Comparison of ENCODE assay signal across 3 cellular contexts in genomic region chr11:125553357-125553756, GRCh38.
TF ChIP-seq lines count a peak whose summit lies in the region.

No MANE protein-coding gene starts in this region.

TF ChIP-seq in SK-N-SH, 30 proteins besides CTCF, POLR2A, EP300 and RAD21 (continues in another document):
- TF ChIP-seq PBX3 (IDR thresholded peaks at IDR 0.05), result no peak
- TF ChIP-seq MEF2A (IDR thresholded peaks at IDR 0.05; ENCODE audit: borderline replicate concordance, low read depth), result no peak
- no peak for TF ChIP-seq GABPA (IDR thresholded peaks at IDR 0.05; ENCODE audit: low read depth)
- no peak for TF ChIP-seq TEAD4 (IDR thresholded peaks at IDR 0.05; ENCODE audit: borderline replicate concordance, insufficient read depth)
- TF ChIP-seq MAX (IDR thresholded peaks at IDR 0.05; ENCODE audit: low read depth), result no peak
- no peak for TF ChIP-seq ZBTB33 (IDR thresholded peaks at IDR 0.05; ENCODE audit: borderline replicate concordance, low read depth)
- no peak for TF ChIP-seq USF1 (IDR thresholded peaks at IDR 0.05; ENCODE audit: borderline replicate concordance, low read depth)
- TF ChIP-seq ELF1 (IDR thresholded peaks at IDR 0.05), result no peak
- no peak for TF ChIP-seq YY1 (IDR thresholded peaks at IDR 0.05; ENCODE audit: low read depth)
- TF ChIP-seq MXI1 (IDR thresholded peaks at IDR 0.05; ENCODE audit: low read depth, low read length), result no peak

TF ChIP-seq in SK-N-SH treated with all-trans-retinoic acid at 6 μM for 48 hours, 23 proteins besides CTCF, POLR2A, EP300 and RAD21:
- TF ChIP-seq CSDC2 (CRISPR knock-in tag; IDR thresholded peaks at IDR 0.05), result no peak
- no peak for TF ChIP-seq BACH2 (CRISPR knock-in tag; IDR thresholded peaks at IDR 0.05; ENCODE audit: borderline replicate concordance)
- TF ChIP-seq OSR1 (CRISPR knock-in tag; IDR thresholded peaks at IDR 0.05), result no peak
- no peak for TF ChIP-seq TOX (CRISPR knock-in tag; IDR thresholded peaks at IDR 0.05; ENCODE audit: borderline replicate concordance)
- TF ChIP-seq CREB5 (CRISPR knock-in tag; IDR thresholded peaks at IDR 0.05; ENCODE audit: low read depth), result no peak
- TF ChIP-seq TSHZ2 (CRISPR knock-in tag; IDR thresholded peaks at IDR 0.05), result no peak
- no peak for TF ChIP-seq SNAI2 (CRISPR knock-in tag; IDR thresholded peaks at IDR 0.05)
- no peak for TF ChIP-seq ISL1 (CRISPR knock-in tag; IDR thresholded peaks at IDR 0.05)
- no peak for TF ChIP-seq ZFP3 (CRISPR knock-in tag; IDR thresholded peaks at IDR 0.05)
- TF ChIP-seq GLIS3 (CRISPR knock-in tag; IDR thresholded peaks at IDR 0.05), result no peak
- TF ChIP-seq RARB (CRISPR knock-in tag; IDR thresholded peaks at IDR 0.05), result no peak
- TF ChIP-seq ZNF70 (CRISPR knock-in tag; IDR thresholded peaks at IDR 0.05), result no peak

TF ChIP-seq in K562, 482 proteins besides CTCF, POLR2A, EP300 and RAD21:
- no peak for TF ChIP-seq ZMIZ1 (IDR thresholded peaks at IDR 0.05; ENCODE audit: low read depth in 2 of 2, low read length in 2 of 2)
- no peak for TF ChIP-seq ZNF511 (CRISPR knock-in tag; IDR thresholded peaks at IDR 0.05)
- TF ChIP-seq TOE1 (IDR thresholded peaks at IDR 0.05; ENCODE audit: borderline replicate concordance), result 0 out of 2 replicates have a peak, but pooled peaks have one; percentile 10
- no peak for TF ChIP-seq TOE1 (CRISPR knock-in tag; IDR thresholded peaks at IDR 0.05; ENCODE audit: borderline replicate concordance, low read depth)
- TF ChIP-seq HMBOX1 (IDR thresholded peaks at IDR 0.05), result 0 out of 2 replicates have a peak, but pooled peaks have one; percentile 27
- no peak for TF ChIP-seq NFATC3 (IDR thresholded peaks at IDR 0.05)
- 0 out of 4 replicates have a peak, but pooled peaks of 1 of the 2 experiments have one; percentile 12 for TF ChIP-seq ZNF639 (CRISPR knock-in tag; conservative IDR thresholded peaks at IDR 0.05 in 1 of 2, IDR thresholded peaks at IDR 0.05 in 1 of 2)
- TF ChIP-seq CCNT2 (IDR thresholded peaks at IDR 0.05; ENCODE audit: borderline replicate concordance, extremely low read depth, insufficient read length, low read depth, low read length), result peak; percentile 24
- 0 out of 2 replicates have a peak, but pooled peaks have one; percentile 1 for TF ChIP-seq ETS1 (conservative IDR thresholded peaks at IDR 0.05; ENCODE audit: control insufficient read depth, low read depth, low read length)
- 0 out of 2 replicates have a peak, but pooled peaks have one; percentile 15 for TF ChIP-seq MTA3 (IDR thresholded peaks at IDR 0.05; ENCODE audit: borderline replicate concordance)
- TF ChIP-seq MEF2D (tag; conservative IDR thresholded peaks at IDR 0.05; ENCODE audit: low read depth), result no peak
- TF ChIP-seq NBN (IDR thresholded peaks at IDR 0.05; ENCODE audit: low read depth), result 0 out of 2 replicates have a peak, but pooled peaks have one; percentile 12
- TF ChIP-seq ZNF512 (tag; IDR thresholded peaks at IDR 0.05), result no peak
- TF ChIP-seq PRDM10 (IDR thresholded peaks at IDR 0.05; ENCODE audit: partially characterized antibody), result peak; percentile 71
- TF ChIP-seq NFE2 (IDR thresholded peaks at IDR 0.05; ENCODE audit: low read depth), result no peak
- no peak for TF ChIP-seq RBM34 (IDR thresholded peaks at IDR 0.05; ENCODE audit: borderline replicate concordance, insufficient read depth, low read length)
- peak; percentile 82 for TF ChIP-seq ZNF740 (CRISPR knock-in tag; IDR thresholded peaks at IDR 0.05)
- no peak for TF ChIP-seq ZNF740 (tag; IDR thresholded peaks at IDR 0.05)
